2 cellular contexts compared by ENCODE assay signal in the genomic region with DNA sequence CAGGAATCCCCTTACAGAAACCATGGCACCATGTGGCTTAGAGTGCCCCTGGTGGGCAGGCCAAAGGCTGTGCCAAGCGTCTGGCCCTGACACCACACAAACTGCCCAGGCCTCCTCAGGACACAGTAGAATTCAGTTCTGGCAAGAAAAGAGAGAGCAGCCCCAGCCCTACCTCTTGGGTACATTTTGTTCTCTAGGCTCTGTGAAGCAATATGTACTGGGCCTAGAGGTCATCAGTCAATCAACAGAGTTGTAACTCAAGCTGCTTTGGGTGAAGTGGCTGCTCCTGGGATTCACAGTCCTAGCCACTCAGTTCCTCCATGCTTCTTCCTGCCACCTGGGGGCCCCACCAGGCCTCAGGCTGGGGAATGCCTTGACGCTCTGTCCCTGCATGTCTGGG.
TF ChIP-seq lines count a peak whose summit lies in the region.

No MANE protein-coding gene starts in this region.

TF ChIP-seq in SK-N-SH, 30 proteins besides CTCF, POLR2A, EP300 and RAD21 (continued from another document):
- TF ChIP-seq, protein P1, sequence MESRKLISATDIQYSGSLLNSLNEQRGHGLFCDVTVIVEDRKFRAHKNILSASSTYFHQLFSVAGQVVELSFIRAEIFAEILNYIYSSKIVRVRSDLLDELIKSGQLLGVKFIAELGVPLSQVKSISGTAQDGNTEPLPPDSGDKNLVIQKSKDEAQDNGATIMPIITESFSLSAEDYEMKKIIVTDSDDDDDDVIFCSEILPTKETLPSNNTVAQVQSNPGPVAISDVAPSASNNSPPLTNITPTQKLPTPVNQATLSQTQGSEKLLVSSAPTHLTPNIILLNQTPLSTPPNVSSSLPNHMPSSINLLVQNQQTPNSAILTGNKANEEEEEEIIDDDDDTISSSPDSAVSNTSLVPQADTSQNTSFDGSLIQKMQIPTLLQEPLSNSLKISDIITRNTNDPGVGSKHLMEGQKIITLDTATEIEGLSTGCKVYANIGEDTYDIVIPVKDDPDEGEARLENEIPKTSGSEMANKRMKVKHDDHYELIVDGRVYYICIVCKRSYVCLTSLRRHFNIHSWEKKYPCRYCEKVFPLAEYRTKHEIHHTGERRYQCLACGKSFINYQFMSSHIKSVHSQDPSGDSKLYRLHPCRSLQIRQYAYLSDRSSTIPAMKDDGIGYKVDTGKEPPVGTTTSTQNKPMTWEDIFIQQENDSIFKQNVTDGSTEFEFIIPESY (IDR thresholded peaks at IDR 0.05; ENCODE audit: borderline replicate concordance, low read depth), result no peak
- TF ChIP-seq GABPA (IDR thresholded peaks at IDR 0.05; ENCODE audit: low read depth), result no peak
- no peak for TF ChIP-seq TAF1 (IDR thresholded peaks at IDR 0.05; ENCODE audit: borderline replicate concordance, low read depth, low read length)
- TF ChIP-seq EZH2phosphoT487 (IDR thresholded peaks at IDR 0.05; ENCODE audit: borderline replicate concordance, low read depth), result no peak
- no peak for TF ChIP-seq NRF1 (IDR thresholded peaks at IDR 0.05; ENCODE audit: low read depth, low read length)
- TF ChIP-seq, protein P2, sequence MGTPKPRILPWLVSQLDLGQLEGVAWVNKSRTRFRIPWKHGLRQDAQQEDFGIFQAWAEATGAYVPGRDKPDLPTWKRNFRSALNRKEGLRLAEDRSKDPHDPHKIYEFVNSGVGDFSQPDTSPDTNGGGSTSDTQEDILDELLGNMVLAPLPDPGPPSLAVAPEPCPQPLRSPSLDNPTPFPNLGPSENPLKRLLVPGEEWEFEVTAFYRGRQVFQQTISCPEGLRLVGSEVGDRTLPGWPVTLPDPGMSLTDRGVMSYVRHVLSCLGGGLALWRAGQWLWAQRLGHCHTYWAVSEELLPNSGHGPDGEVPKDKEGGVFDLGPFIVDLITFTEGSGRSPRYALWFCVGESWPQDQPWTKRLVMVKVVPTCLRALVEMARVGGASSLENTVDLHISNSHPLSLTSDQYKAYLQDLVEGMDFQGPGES (IDR thresholded peaks at IDR 0.05; ENCODE audit: low read depth, low read length), result no peak
- no peak for TF ChIP-seq MEF2A (IDR thresholded peaks at IDR 0.05; ENCODE audit: borderline replicate concordance, low read depth)
- no peak for TF ChIP-seq SIN3A (IDR thresholded peaks at IDR 0.05; ENCODE audit: borderline replicate concordance, low read depth, low read length)
- no peak for TF ChIP-seq ELF1 (IDR thresholded peaks at IDR 0.05)
- no peak for TF ChIP-seq RXRA (IDR thresholded peaks at IDR 0.05; ENCODE audit: borderline replicate concordance, low read depth)
- TF ChIP-seq SMC3 (IDR thresholded peaks at IDR 0.05; ENCODE audit: low read depth, low read length), result no peak
- no peak for TF ChIP-seq GATA2 (CRISPR knock-in tag; IDR thresholded peaks at IDR 0.05)
- TF ChIP-seq, protein P3, sequence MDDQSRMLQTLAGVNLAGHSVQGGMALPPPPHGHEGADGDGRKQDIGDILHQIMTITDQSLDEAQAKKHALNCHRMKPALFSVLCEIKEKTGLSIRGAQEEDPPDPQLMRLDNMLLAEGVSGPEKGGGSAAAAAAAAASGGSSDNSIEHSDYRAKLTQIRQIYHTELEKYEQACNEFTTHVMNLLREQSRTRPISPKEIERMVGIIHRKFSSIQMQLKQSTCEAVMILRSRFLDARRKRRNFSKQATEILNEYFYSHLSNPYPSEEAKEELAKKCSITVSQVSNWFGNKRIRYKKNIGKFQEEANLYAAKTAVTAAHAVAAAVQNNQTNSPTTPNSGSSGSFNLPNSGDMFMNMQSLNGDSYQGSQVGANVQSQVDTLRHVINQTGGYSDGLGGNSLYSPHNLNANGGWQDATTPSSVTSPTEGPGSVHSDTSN (IDR thresholded peaks at IDR 0.05), result no peak
- TF ChIP-seq NFIC (IDR thresholded peaks at IDR 0.05; ENCODE audit: borderline replicate concordance), result no peak

TF ChIP-seq in SK-N-SH treated with all-trans-retinoic acid at 6 μM for 48 hours, 23 proteins besides CTCF, POLR2A, EP300 and RAD21 (continued from another document):
- TF ChIP-seq, protein P4, sequence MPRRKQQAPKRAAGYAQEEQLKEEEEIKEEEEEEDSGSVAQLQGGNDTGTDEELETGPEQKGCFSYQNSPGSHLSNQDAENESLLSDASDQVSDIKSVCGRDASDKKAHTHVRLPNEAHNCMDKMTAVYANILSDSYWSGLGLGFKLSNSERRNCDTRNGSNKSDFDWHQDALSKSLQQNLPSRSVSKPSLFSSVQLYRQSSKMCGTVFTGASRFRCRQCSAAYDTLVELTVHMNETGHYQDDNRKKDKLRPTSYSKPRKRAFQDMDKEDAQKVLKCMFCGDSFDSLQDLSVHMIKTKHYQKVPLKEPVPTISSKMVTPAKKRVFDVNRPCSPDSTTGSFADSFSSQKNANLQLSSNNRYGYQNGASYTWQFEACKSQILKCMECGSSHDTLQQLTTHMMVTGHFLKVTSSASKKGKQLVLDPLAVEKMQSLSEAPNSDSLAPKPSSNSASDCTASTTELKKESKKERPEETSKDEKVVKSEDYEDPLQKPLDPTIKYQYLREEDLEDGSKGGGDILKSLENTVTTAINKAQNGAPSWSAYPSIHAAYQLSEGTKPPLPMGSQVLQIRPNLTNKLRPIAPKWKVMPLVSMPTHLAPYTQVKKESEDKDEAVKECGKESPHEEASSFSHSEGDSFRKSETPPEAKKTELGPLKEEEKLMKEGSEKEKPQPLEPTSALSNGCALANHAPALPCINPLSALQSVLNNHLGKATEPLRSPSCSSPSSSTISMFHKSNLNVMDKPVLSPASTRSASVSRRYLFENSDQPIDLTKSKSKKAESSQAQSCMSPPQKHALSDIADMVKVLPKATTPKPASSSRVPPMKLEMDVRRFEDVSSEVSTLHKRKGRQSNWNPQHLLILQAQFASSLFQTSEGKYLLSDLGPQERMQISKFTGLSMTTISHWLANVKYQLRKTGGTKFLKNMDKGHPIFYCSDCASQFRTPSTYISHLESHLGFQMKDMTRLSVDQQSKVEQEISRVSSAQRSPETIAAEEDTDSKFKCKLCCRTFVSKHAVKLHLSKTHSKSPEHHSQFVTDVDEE (CRISPR knock-in tag; IDR thresholded peaks at IDR 0.05), result no peak
- TF ChIP-seq ARNTL (CRISPR knock-in tag; IDR thresholded peaks at IDR 0.05; ENCODE audit: borderline replicate concordance, low read depth) (no peak), CSDC2 (CRISPR knock-in tag; IDR thresholded peaks at IDR 0.05) (no peak), GLIS3 (CRISPR knock-in tag; IDR thresholded peaks at IDR 0.05) (no peak), ZNF565 (CRISPR knock-in tag; conservative IDR thresholded peaks at IDR 0.05; ENCODE audit: low read depth) (no peak), OSR1 (CRISPR knock-in tag; IDR thresholded peaks at IDR 0.05) (no peak), ZFP30 (CRISPR knock-in tag; IDR thresholded peaks at IDR 0.05) (no peak), ESRRG (CRISPR knock-in tag; IDR thresholded peaks at IDR 0.05) (no peak)
- TF ChIP-seq, protein P5, sequence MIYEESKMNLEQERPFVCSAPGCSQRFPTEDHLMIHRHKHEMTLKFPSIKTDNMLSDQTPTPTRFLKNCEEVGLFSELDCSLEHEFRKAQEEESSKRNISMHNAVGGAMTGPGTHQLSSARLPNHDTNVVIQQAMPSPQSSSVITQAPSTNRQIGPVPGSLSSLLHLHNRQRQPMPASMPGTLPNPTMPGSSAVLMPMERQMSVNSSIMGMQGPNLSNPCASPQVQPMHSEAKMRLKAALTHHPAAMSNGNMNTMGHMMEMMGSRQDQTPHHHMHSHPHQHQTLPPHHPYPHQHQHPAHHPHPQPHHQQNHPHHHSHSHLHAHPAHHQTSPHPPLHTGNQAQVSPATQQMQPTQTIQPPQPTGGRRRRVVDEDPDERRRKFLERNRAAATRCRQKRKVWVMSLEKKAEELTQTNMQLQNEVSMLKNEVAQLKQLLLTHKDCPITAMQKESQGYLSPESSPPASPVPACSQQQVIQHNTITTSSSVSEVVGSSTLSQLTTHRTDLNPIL (CRISPR knock-in tag; IDR thresholded peaks at IDR 0.05; ENCODE audit: low read depth), result no peak
